8 cellular contexts compared by ENCODE assay signal in the genomic region with DNA sequence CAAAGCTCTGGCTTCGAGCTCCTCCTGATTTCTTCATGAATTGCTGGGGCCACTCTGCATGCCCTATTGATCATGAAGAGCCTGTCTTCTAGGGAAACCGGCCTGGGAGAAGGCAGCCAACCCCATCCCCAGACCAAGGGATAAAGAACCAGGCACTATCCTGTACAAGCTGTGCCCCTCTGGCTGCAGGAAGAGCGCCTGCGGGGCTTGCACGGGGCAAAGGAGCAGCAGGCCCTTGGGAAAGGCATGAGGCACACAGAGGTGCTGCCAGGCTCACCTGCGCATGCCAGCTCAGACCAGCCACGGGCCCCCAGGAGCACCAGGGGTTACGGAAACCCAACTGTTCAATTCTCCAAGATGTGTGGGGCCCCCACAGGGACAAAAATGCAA. TPM values are rescaled to one million over a fixed set of nuclear protein-coding genes. Genes with fewer than 3 reads are reported as not detected.
DNase-seq lines count a peak whose midpoint lies in the region; ATAC-seq, FAIRE-seq and TF ChIP-seq lines count a peak whose summit lies in the region.

No MANE protein-coding gene starts in this region.

- H3K27ac ChIP-seq in ACC112 (ENCODE audit: low read depth, low read length) (no peak overlapping the region), HL-60 (replicated peaks) (no peak overlapping the region), muscle layer of colon (ENCODE audit: low read depth, low read length) (peak overlapping the region; percentile 35)

- DNase-seq in HL-60 (ENCODE audit: low read depth in 1 of 2, low spot score in 1 of 2), result no peak
- no peak for DNase-seq in bronchial epithelial cell (ENCODE audit: low read depth)
- no peak for DNase-seq in HuH-7.5 (ENCODE audit: low spot score)
- no peak for DNase-seq in NCI-H1092 treated with DMSO at 0.1 percent for 48 hours (lab: John Stamatoyannopoulos, UW)
- no peak for DNase-seq in SHP77 treated with DMSO at 0.1 percent for 48 hours (lab: John Stamatoyannopoulos, UW)

- H2AFZ ChIP-seq in ACC112 (ENCODE audit: low read length, unreplicated experiment), result no peak overlapping the region

- peaks cover 23% of the 10 kb centered on the region for H3K4me1 ChIP-seq in ACC112 (ENCODE audit: control insufficient read depth, insufficient read depth, low read length, unreplicated experiment)
- H3K4me1 ChIP-seq in muscle layer of colon (ENCODE audit: insufficient read depth, low read length), result peaks cover 40% of the 10 kb centered on the region

- H3K79me2 ChIP-seq in ACC112 (ENCODE audit: control insufficient read depth, insufficient read depth, low read length, unreplicated experiment), result peaks cover 16% of the 10 kb centered on the region

- FAIRE-seq in bronchial epithelial cell (lab: Jason Lieb, UNC), result no peak

- H3K9me3 ChIP-seq in muscle layer of colon (ENCODE audit: low read length), result no peaks in the 10 kb centered on the region

- peak overlapping the region; percentile 3 for H3K9ac ChIP-seq in muscle layer of colon (ENCODE audit: low read length)

- H3K27me3 ChIP-seq in ACC112 (ENCODE audit: insufficient read depth, low read length), result no peaks in the 10 kb centered on the region
- H3K27me3 ChIP-seq in HL-60 (ENCODE audit: insufficient read depth, poor library complexity, severe bottlenecking), result no peaks in the 10 kb centered on the region
- no peaks in the 10 kb centered on the region for H3K27me3 ChIP-seq in bronchial epithelial cell (ENCODE audit: control insufficient read depth, insufficient read depth, low read length)
- H3K27me3 ChIP-seq in muscle layer of colon (ENCODE audit: control insufficient read depth in 1 of 2, insufficient read depth in 2 of 2, low read length in 2 of 2), result no peaks in the 10 kb centered on the region

- TF ChIP-seq CTCF in HL-60 (IDR thresholded peaks at IDR 0.05; ENCODE audit: insufficient read depth, low read length) (no peak), bronchial epithelial cell (IDR thresholded peaks at IDR 0.05; ENCODE audit: insufficient read depth, low read length, severe bottlenecking) (no peak)

- peak overlapping the region; percentile 93 for H3K4me3 ChIP-seq in ACC112 (ENCODE audit: low read depth, low read length)
- H3K4me3 ChIP-seq in HL-60 (replicated peaks; ENCODE audit: insufficient read depth, low read length), result peak overlapping the region; percentile 80
- peak overlapping the region; percentile 79 for H3K4me3 ChIP-seq in bronchial epithelial cell (ENCODE audit: low read depth, low read length)
- peak overlapping the region; percentile 71 to 72 for H3K4me3 ChIP-seq in muscle layer of colon (ENCODE audit: low read depth in 1 of 2, low read length in 2 of 2)

- H3K36me3 ChIP-seq in ACC112 (ENCODE audit: insufficient read depth, low read length), result no peaks in the 10 kb centered on the region
- H3K36me3 ChIP-seq in bronchial epithelial cell (ENCODE audit: control insufficient read depth, insufficient read depth, low read length), result no peaks in the 10 kb centered on the region
- no peaks in the 10 kb centered on the region for H3K36me3 ChIP-seq in muscle layer of colon (ENCODE audit: insufficient read depth, low read length)

- ATAC-seq in GM18907 (IDR thresholded peaks at IDR 0.05; ENCODE audit: unreplicated experiment), result no peak

RNA-seq across cellular contexts. Expression of gene ITPK1, which starts 2.1 kb away (rescaled TPM):
- total RNA-seq in bronchial epithelial cell, result 24.7 and 39.8 TPM in 2 replicates
